ENCODE assay signal across 17 cellular contexts in genomic region chr14:96876747-96877146, GRCh38.
DNase-seq lines count a peak whose midpoint lies in the region; ATAC-seq, FAIRE-seq and TF ChIP-seq lines count a peak whose summit lies in the region.
"Had no signal": no experiment of that assay in that cellular context is flagged by ENCODE, and none has a peak within 500 bp of the region (broad histone marks: within the 10 kb centered on the region; RNA-seq: fewer than 3 reads in every experiment).

No MANE protein-coding gene starts in this region.

- peak; percentile 94 for FAIRE-seq in islet of Langerhans (lab: Jason Lieb, UNC)
- FAIRE-seq: GM12891, H1 had no signal

- CTCF ChIA-PET in T-cell (lab: Charles Lee): interaction anchor here in 1 of 2 donors (0.7 kb wide), 2 partner anchors 1021 to 1293 kb away, joined by 4 to 8 read pairs; no protein-coding TSS in a partner anchor
- CTCF ChIA-PET in CD4-positive, alpha-beta memory T cell (lab: Charles Lee; ENCODE audit: partially characterized antibody): interaction anchor here (1.0 kb wide), 1 partner anchor 23 kb away, joined by 3 read pairs; no protein-coding TSS in a partner anchor

- intact Hi-C loops in right lobe of liver (cut with DNase I) (no loop called here), body of pancreas (cut with DNase I) (no loop called here)
- intact Hi-C loops in CD4-positive, alpha-beta memory T cell (cut with micrococcal nuclease): no loop called here

- peak; percentile 30 for DNase-seq in HT-29 (ENCODE audit: low spot score)
- no peak for DNase-seq in right lobe of liver
- DNase-seq in body of pancreas: no peak
- no peak for DNase-seq in T-cell
- DNase-seq in CD4-positive, alpha-beta memory T cell: no peak
- no peak for DNase-seq in stimulated activated CD4-positive, alpha-beta T cell treated with anti-CD3 and anti-CD28 coated beads, Interleukin-4, amount 100 ng/mL, for 24 hours
- DNase-seq: ACHN; CD4-positive, CD25-positive, alpha-beta regulatory T cell; DMS79; IMR-90; KBM-7 had no signal

- H3K4me1 Mint-ChIP-seq in T-cell: no peaks in the 10 kb centered on the region
- H3K4me1 Mint-ChIP-seq in CD4-positive, alpha-beta memory T cell: no peaks in the 10 kb centered on the region

- H3K27ac ChIP-seq in right lobe of liver: no peak overlapping the region
- H3K27ac ChIP-seq in body of pancreas: no peak overlapping the region
- H3K27ac ChIP-seq in CD4-positive, alpha-beta memory T cell (ENCODE audit: low read depth, low read length): no peak overlapping the region
- H3K27ac ChIP-seq: BLaER1 treated with 17β-estradiol and CSF1 and Interleukin-3, amounts not matched to agents 10 nM and 100 nM; HL-60 had no signal

- no peaks in the 10 kb centered on the region for H3K9me3 Mint-ChIP-seq in T-cell
- peaks cover 0 to 3% (median 0%) of the 10 kb centered on the region in 8 donors for H3K9me3 Mint-ChIP-seq in CD4-positive, alpha-beta memory T cell

- ATAC-seq in right lobe of liver: peak in 3 of 4 donors; percentile 67 to 93 (median 81)
- no peak for ATAC-seq in body of pancreas
- no peak for ATAC-seq in T-cell (replicated peaks in 1 of 4)

- H3K27me3 Mint-ChIP-seq in T-cell: no peaks in the 10 kb centered on the region
- no peaks in the 10 kb centered on the region for H3K27me3 Mint-ChIP-seq in CD4-positive, alpha-beta memory T cell
- H3K27me3 Mint-ChIP-seq: CD4-positive, CD25-positive, alpha-beta regulatory T cell had no signal

- POLR2A ChIA-PET in T-cell (lab: Charles Lee): no interaction called here
- POLR2A ChIA-PET in CD4-positive, alpha-beta memory T cell (lab: Charles Lee; ENCODE audit: partially characterized antibody): no interaction called here

- no peak overlapping the region for H3K4me3 Mint-ChIP-seq in T-cell
- no peak overlapping the region for H3K4me3 Mint-ChIP-seq in CD4-positive, alpha-beta memory T cell
- H3K4me3 Mint-ChIP-seq: CD4-positive, CD25-positive, alpha-beta regulatory T cell had no signal

- TF ChIP-seq CTCF in right lobe of liver (IDR thresholded peaks at IDR 0.05) (no peak), body of pancreas (IDR thresholded peaks at IDR 0.05) (no peak)

- H3K4me1 ChIP-seq in right lobe of liver (peaks cover 0 to 6% (median 0%) of the 10 kb centered on the region in 4 donors), body of pancreas (no peaks in the 10 kb centered on the region)
- H3K4me1 ChIP-seq in CD4-positive, alpha-beta memory T cell (ENCODE audit: insufficient read depth, low read length): no peaks in the 10 kb centered on the region
- H3K4me1 ChIP-seq: BLaER1 treated with 17β-estradiol and CSF1 and Interleukin-3, amounts not matched to agents 10 nM and 100 nM had no signal

- H3K27me3 ChIP-seq in right lobe of liver: no peaks in the 10 kb centered on the region
- H3K27me3 ChIP-seq in body of pancreas: no peaks in the 10 kb centered on the region
- no peaks in the 10 kb centered on the region for H3K27me3 ChIP-seq in CD4-positive, alpha-beta memory T cell (ENCODE audit: insufficient read depth, low read length)
- H3K27me3 ChIP-seq: BLaER1 treated with 17β-estradiol and CSF1 and Interleukin-3, amounts not matched to agents 10 nM and 100 nM had no signal

- H3K9me3 ChIP-seq in right lobe of liver: no peaks in the 10 kb centered on the region
- H3K9me3 ChIP-seq in body of pancreas: no peaks in the 10 kb centered on the region
- H3K9me3 ChIP-seq in CD4-positive, alpha-beta memory T cell (ENCODE audit: control insufficient read depth in 1 of 2, low read length in 2 of 2): no peaks in the 10 kb centered on the region
- H3K9me3 ChIP-seq: HAP-1 had no signal

- TF ChIP-seq POLR2A in right lobe of liver (IDR thresholded peaks at IDR 0.05): no peak
- TF ChIP-seq POLR2A in body of pancreas (IDR thresholded peaks at IDR 0.05): no peak

- H3K36me3 ChIP-seq in right lobe of liver: no peaks in the 10 kb centered on the region
- no peaks in the 10 kb centered on the region for H3K36me3 ChIP-seq in body of pancreas (replicated peaks in 1 of 2; ENCODE audit: insufficient read depth in 1 of 2, low read depth in 2 of 2)
- peaks cover 9% of the 10 kb centered on the region for H3K36me3 ChIP-seq in CD4-positive, alpha-beta memory T cell (ENCODE audit: insufficient read depth, low read length)

- H3K4me3 ChIP-seq in right lobe of liver: no peak overlapping the region
- no peak overlapping the region for H3K4me3 ChIP-seq in body of pancreas
- no peak overlapping the region for H3K4me3 ChIP-seq in CD4-positive, alpha-beta memory T cell (ENCODE audit: low read length in 2 of 2)
- H3K4me3 ChIP-seq: BLaER1 treated with 17β-estradiol and CSF1 and Interleukin-3, amounts not matched to agents 10 nM and 100 nM; HAP-1 had no signal

- H3K36me3 Mint-ChIP-seq in T-cell: peaks cover 58% of the 10 kb centered on the region
- H3K36me3 Mint-ChIP-seq in CD4-positive, alpha-beta memory T cell: peaks cover 30 to 52% of the 10 kb centered on the region in 2 donors

- no peak overlapping the region for H3K27ac Mint-ChIP-seq in T-cell
- H3K27ac Mint-ChIP-seq in CD4-positive, alpha-beta memory T cell: no peak overlapping the region

Comparison
In these comparisons a context has a peak if more than half of its experiments do, and no peak if none do; other contexts are left out.
1. ATAC-seq: peak in right lobe of liver (3 of 4); none in body of pancreas (single experiment) and T-cell (0 of 4).